In genomic region chr11:77547863-77548551, GRCh38 we compare ENCODE assay signal across 8 cellular contexts. TPM values are rescaled to one million over a fixed set of nuclear protein-coding genes. Genes with fewer than 3 reads are reported as not detected.
DNase-seq lines count a peak whose midpoint lies in the region; ATAC-seq, FAIRE-seq and TF ChIP-seq lines count a peak whose summit lies in the region.

No MANE protein-coding gene starts in this region.

- intact Hi-C loops in dendritic cell treated with granulocyte-macrophage colony-stimulating factor and Interleukin-4, amounts not matched to agents 40 ng/mL and 50 ng/mL, for 4 days (cut with micrococcal nuclease): loop anchor here (5.0 to 10.0 kb wide), 5 partner anchors 76 to 423 kb away; partner anchors contain the start of genes MYO7A and PAK1
- intact Hi-C loops in HepG2 (cut with micrococcal nuclease; ENCODE audit: unreplicated experiment) (loop anchor here (1.0 to 5.0 kb wide), 3 partner anchors 76 to 421 kb away; partner anchors contain the start of gene PAK1), tibial artery (cut with DNase I; ENCODE audit: low total_unique reads) (loop anchor here (5.0 to 10.0 kb wide), 2 partner anchors 353 to 421 kb away; partner anchors contain the start of gene MYO7A)

- no TSS peak for BruUV-seq in HepG2 (replicated peaks; lab: Mats Ljungman, UMichigan)

- no peaks in the 10 kb centered on the region for H3K27me3 ChIP-seq in HepG2 (ENCODE audit: control insufficient read depth in 1 of 2, insufficient read depth in 2 of 2, low read length in 2 of 2)
- no peaks in the 10 kb centered on the region for H3K27me3 ChIP-seq in tibial artery

- H3K4me1 Mint-ChIP-seq in dendritic cell treated with granulocyte-macrophage colony-stimulating factor and Interleukin-4, amounts not matched to agents 40 ng/mL and 50 ng/mL, for 4 days (ENCODE audit: low read depth): peaks cover 10% of the 10 kb centered on the region

- TF ChIP-seq RAD21 in HepG2 (CRISPR knock-in tag; IDR thresholded peaks at IDR 0.05): peak; percentile 46; the same call in 1 of the 2 replicates

- H3K9me3 ChIP-seq in HepG2 (ENCODE audit: low read length): no peaks in the 10 kb centered on the region
- no peaks in the 10 kb centered on the region for H3K9me3 ChIP-seq in tibial artery

- no peaks in the 10 kb centered on the region for H4K20me1 ChIP-seq in HepG2 (ENCODE audit: insufficient read depth, low read length)

- H3K9ac ChIP-seq in HepG2 (ENCODE audit: insufficient read depth, low read depth, low read length): no peak overlapping the region

- no peak for TF ChIP-seq EP300 in HepG2 (IDR thresholded peaks at IDR 0.05; ENCODE audit: low read depth in 2 of 2, low read length in 2 of 2)
- no peak for TF ChIP-seq EP300 in HepG2 (CRISPR knock-in tag; IDR thresholded peaks at IDR 0.05; ENCODE audit: borderline replicate concordance)

- H3K36me3 ChIP-seq in HepG2 (replicated peaks in 1 of 2; ENCODE audit: control insufficient read depth in 1 of 2, insufficient read depth in 2 of 2, low read length in 2 of 2) (no peaks in the 10 kb centered on the region), tibial artery (no peaks in the 10 kb centered on the region)

- no peaks in the 10 kb centered on the region for H3K79me2 ChIP-seq in HepG2 (ENCODE audit: insufficient read depth, low read length)

- H3K36me3 Mint-ChIP-seq in dendritic cell treated with granulocyte-macrophage colony-stimulating factor and Interleukin-4, amounts not matched to agents 40 ng/mL and 50 ng/mL, for 4 days (ENCODE audit: low read depth): no peaks in the 10 kb centered on the region

- POLR2A ChIA-PET in HepG2 (lab: Yijun Ruan, JAX): no interaction called here

- H3K27ac ChIP-seq in HepG2 (ENCODE audit: extremely low read length, insufficient read depth, low read length) (no peak overlapping the region), tibial artery (no peak overlapping the region)

- ATAC-seq in HepG2: peak; percentile 60
- no peak for ATAC-seq in GM19324 (IDR thresholded peaks at IDR 0.05; ENCODE audit: low FRiP score, unreplicated experiment)

- H3K27me3 Mint-ChIP-seq in dendritic cell treated with granulocyte-macrophage colony-stimulating factor and Interleukin-4, amounts not matched to agents 40 ng/mL and 50 ng/mL, for 4 days: no peaks in the 10 kb centered on the region

- H3K4me3 ChIP-seq in HepG2 (replicated peaks in 1 of 3; ENCODE audit: insufficient read depth in 1 of 3, low read depth in 2 of 3, low read length in 3 of 3) (no peak overlapping the region), tibial artery (no peak overlapping the region)

- H3K4me1 ChIP-seq in HepG2 (ENCODE audit: insufficient read depth, low read length): no peaks in the 10 kb centered on the region
- H3K4me1 ChIP-seq in tibial artery: peaks cover 0 to 4% (median 0%) of the 10 kb centered on the region in 4 donors

- no peak for TF ChIP-seq POLR2A in HepG2 (IDR thresholded peaks at IDR 0.05; ENCODE audit: insufficient read depth in 1 of 2, low read depth in 2 of 2, low read length in 2 of 2)

- in situ Hi-C loops in HepG2 (cut with HindIII; ENCODE audit: extremely low pct_ligation_motif_present, low pct_unique_long_range_greater_than_20kb): loop anchor here (5.0 kb wide), 1 partner anchor 351 kb away; no protein-coding TSS in a partner anchor

- no peak overlapping the region for H2AFZ ChIP-seq in HepG2 (ENCODE audit: low read length)

- H3K4me3 Mint-ChIP-seq in dendritic cell treated with granulocyte-macrophage colony-stimulating factor and Interleukin-4, amounts not matched to agents 40 ng/mL and 50 ng/mL, for 4 days: peak overlapping the region; percentile 11

- H3K27ac Mint-ChIP-seq in dendritic cell treated with granulocyte-macrophage colony-stimulating factor and Interleukin-4, amounts not matched to agents 40 ng/mL and 50 ng/mL, for 4 days: no peak overlapping the region

- H3K9me3 Mint-ChIP-seq in dendritic cell treated with granulocyte-macrophage colony-stimulating factor and Interleukin-4, amounts not matched to agents 40 ng/mL and 50 ng/mL, for 4 days: no peaks in the 10 kb centered on the region

- peak; percentile 72 for TF ChIP-seq CTCF in HepG2 (CRISPR knock-in tag; IDR thresholded peaks at IDR 0.05)
- TF ChIP-seq CTCF in tibial artery (IDR thresholded peaks at IDR 0.05): peak; percentile 57 to 60

- WGBS in HepG2 (ENCODE audit: low lambda C conversion rate): 24% methylated on average over 9 of the region's 9 CpGs

- peak; percentile 8 for DNase-seq in stimulated activated CD4-positive, alpha-beta T cell treated with anti-CD3 and anti-CD28 coated beads, Interleukin-1b, Interleukin-23, amount 100 ng/mL, for 48 hours
- no peak for DNase-seq in stimulated activated CD4-positive, alpha-beta T cell treated with anti-CD3 and anti-CD28 coated beads, Interleukin-12 subunit alpha, Interleukin-12 subunit beta, amount 100 ng/mL, for 4 hours
- DNase-seq in NCI-H1092 (lab: John Stamatoyannopoulos, UW) (peak; percentile 82), SIG-M5 (lab: John Stamatoyannopoulos, UW) (peak; percentile 31), HepG2 (ENCODE audit: low spot score) (peak; percentile 56), tibial artery (peak in 1 of 2 donors; percentile 30)

- H3K4me2 ChIP-seq in HepG2 (ENCODE audit: low read depth, low read length): 0 out of 2 replicates have a peak overlapping the region, but pooled peaks have one; percentile 10

- CTCF ChIA-PET in HepG2 (lab: Yijun Ruan, JAX; ENCODE audit: low intra/inter-chr PET ratio, low total read pairs): interaction anchor here (0.7 to 1.8 kb wide), 7 partner anchors 72 to 501 kb away, joined by 3 to 12 read pairs (median 5); partner anchors contain the start of gene MYO7A

- FAIRE-seq in HepG2 (lab: Jason Lieb, UNC): peak; percentile 15

TF ChIP-seq in HepG2, 621 proteins besides CTCF, POLR2A, EP300 and RAD21:
- peak; percentile 79 for TF ChIP-seq STAG1 (CRISPR knock-in tag; IDR thresholded peaks at IDR 0.05)
- no peak for TF ChIP-seq POGZ (CRISPR knock-in tag; IDR thresholded peaks at IDR 0.05)
- peak; percentile 80 for TF ChIP-seq SMC3 (IDR thresholded peaks at IDR 0.05; ENCODE audit: low read length)

RNA-seq across cellular contexts. Expression of gene AQP11, which starts 41.7 kb away (rescaled TPM):
- total RNA-seq in HepG2 (2016; rRNA removed; fragmentation: Illumina TruSeq; extraction: Trizol): 8.5 and 15.3 TPM in 2 replicates
- total RNA-seq in HepG2 (2016; cell fraction: cytosol; rRNA removed; fragmentation: Illumina TruSeq; extraction: Trizol; ENCODE audit: low read depth): 6.5 and 7.9 TPM in 2 replicates
- total RNA-seq in HepG2 (2016; cell fraction: insoluble cytoplasmic fraction; rRNA removed; fragmentation: Illumina TruSeq; extraction: Trizol): 9.4 and 15.2 TPM in 2 replicates
- 10.0 and 11.2 TPM in 2 replicates for total RNA-seq in HepG2 (2016; cell fraction: membrane; rRNA removed; fragmentation: Illumina TruSeq; extraction: Trizol)
- 15.0 and 16.5 TPM in 2 replicates for total RNA-seq in HepG2 (2016; cell fraction: nucleus; rRNA removed; fragmentation: Illumina TruSeq; extraction: Trizol)
- polyA plus RNA-seq in HepG2 (2011; rRNA removed): 10.4 and 12.2 TPM in 2 replicates
- polyA plus RNA-seq in HepG2 (2011; cell fraction: cytosol; rRNA removed): 11.8 and 12.5 TPM in 2 replicates
- polyA plus RNA-seq in HepG2 (2011; cell fraction: nucleus; rRNA removed): 17.3 and 18.8 TPM in 2 replicates
- 10.4 and 11.2 TPM in 2 replicates for polyA plus RNA-seq in HepG2 (2012)
- polyA plus RNA-seq in HepG2 (2016; cell fraction: cytosol; fragmentation: Illumina TruSeq; extraction: Trizol; ENCODE audit: low read depth): 6.8 and 8.5 TPM in 2 replicates
- polyA plus RNA-seq in HepG2 (2016; cell fraction: insoluble cytoplasmic fraction; fragmentation: Illumina TruSeq; extraction: Trizol; ENCODE audit: low read depth): 10.0 and 10.3 TPM in 2 replicates
- 8.8 and 9.2 TPM in 2 replicates for polyA plus RNA-seq in HepG2 (2016; cell fraction: membrane; fragmentation: Illumina TruSeq; extraction: Trizol; ENCODE audit: low read depth)
- 18.5 and 20.1 TPM in 2 replicates for polyA plus RNA-seq in HepG2 (2016; cell fraction: nucleus; fragmentation: Illumina TruSeq; extraction: Trizol; ENCODE audit: insufficient read depth, low read depth)
- polyA minus RNA-seq in HepG2 (2011; rRNA and poly(A)+ RNA removed; ENCODE audit: low replicate concordance): 0.47 and 27.9 TPM in 2 replicates
- 8.8 and 10.0 TPM in 2 replicates for polyA minus RNA-seq in HepG2 (2011; cell fraction: cytosol; rRNA and poly(A)+ RNA removed)
- polyA minus RNA-seq in HepG2 (2011; cell fraction: nucleus; rRNA and poly(A)+ RNA removed): 7.5 and 7.7 TPM in 2 replicates
